In genomic region chr1:234634387-234634786, GRCh38 we compare ENCODE assay signal across 28 cellular contexts. TPM values are rescaled to one million over a fixed set of nuclear protein-coding genes. Genes with fewer than 3 reads are reported as not detected.
A peak's percentile ranks its signal among the peaks of the same experiment; 100 is the strongest.
DNase-seq lines count a peak whose midpoint lies in the region; ATAC-seq, FAIRE-seq and TF ChIP-seq lines count a peak whose summit lies in the region.
"Had no signal": no experiment of that assay in that cellular context is flagged by ENCODE, and none has a peak within 500 bp of the region (broad histone marks: within the 10 kb centered on the region; RNA-seq: fewer than 3 reads in every experiment).

No MANE protein-coding gene starts in this region.

- H4K91ac ChIP-seq in IMR-90 (ENCODE audit: insufficient read depth, low read depth, low read length) = no peak overlapping the region

- BruUV-seq in IMR-90 (replicated peaks; lab: Mats Ljungman, UMichigan) = no TSS peak
- BruUV-seq in K562 (replicated peaks; lab: Mats Ljungman, UMichigan) = no TSS peak

- no peak overlapping the region; a peak in 1 of 4 replicates for H4K8ac ChIP-seq in IMR-90 (ENCODE audit: low read depth in 2 of 2, low read length in 2 of 2)

- H3K79me2 ChIP-seq in K562 (ENCODE audit: control insufficient read depth, insufficient read depth, low read length) = no peaks in the 10 kb centered on the region

- intact Hi-C loops in activated CD4-positive, alpha-beta T cell treated with anti-CD3 and anti-CD28 coated beads for 36 hours (cut with DNase I, micrococcal nuclease) = no loop called here
- intact Hi-C loops in IMR-90 (cut with micrococcal nuclease) = no loop called here
- intact Hi-C loops in K562 (cut with micrococcal nuclease) = no loop called here
- intact Hi-C loops in lower leg skin (cut with DNase I; ENCODE audit: low total_unique reads) = no loop called here

- no peak overlapping the region for H2BK15ac ChIP-seq in IMR-90 (ENCODE audit: low read depth, low read length)

- no peak overlapping the region for H2BK5ac ChIP-seq in IMR-90 (ENCODE audit: low read depth, low read length, poor library complexity, severe bottlenecking)

- no peak overlapping the region for H2AK9ac ChIP-seq in IMR-90 (replicated peaks; ENCODE audit: low read depth, low read length, poor library complexity)

- H4K20me1 ChIP-seq in IMR-90 (ENCODE audit: insufficient read depth, low read length) (no peaks in the 10 kb centered on the region), K562 (replicated peaks; ENCODE audit: control insufficient read depth, insufficient read depth, low read length) (no peaks in the 10 kb centered on the region)
- H4K20me1 ChIP-seq: BLaER1 treated with 17β-estradiol and CSF1 and Interleukin-3, amounts not matched to agents 10 nM and 100 nM had no signal

- H3K4ac ChIP-seq in IMR-90 (ENCODE audit: low read depth, low read length) = no peak overlapping the region; the same call in 1 of the 2 replicates

- WGBS in IMR-90 (ENCODE audit: extremely low coverage in 2 of 2, insufficient read length in 1 of 2), 2 experiments = no CpG with 5 or more reads among the region's 7 CpGs
- 39% methylated on average over 7 of the region's 7 CpGs for WGBS in K562 (ENCODE audit: insufficient coverage, low coverage, missing lambda C conversion rate)
- 95 to 96% methylated on average over 7 of the region's 7 CpGs for WGBS in lower leg skin, 2 donors

- H3K36me3 Mint-ChIP-seq in activated CD4-positive, alpha-beta T cell treated with anti-CD3 and anti-CD28 coated beads for 36 hours (ENCODE audit: low read depth) = no peaks in the 10 kb centered on the region
- no peaks in the 10 kb centered on the region for H3K36me3 Mint-ChIP-seq in activated CD4-positive, alpha-beta T cell treated with anti-CD3 and anti-CD28 coated beads, Interleukin-2, amount 10 ng/mL, durations not matched to agents 7 days and 5 days (ENCODE audit: low read depth)
- no peaks in the 10 kb centered on the region for H3K36me3 Mint-ChIP-seq in stimulated activated memory B cell treated with anti-CD40 and anti-IgM and Interleukin-4, amounts not matched to agents 10 μg/mL and 1 μg/mL and 100 μg/mL, for 72 hours

- H3K9ac ChIP-seq in IMR-90 (ENCODE audit: low read depth, low read length) (no peak overlapping the region), K562 (ENCODE audit: insufficient read depth in 1 of 2, low read depth in 2 of 2, low read length in 2 of 2) (no peak overlapping the region)
- H3K9ac ChIP-seq: BLaER1 treated with 17β-estradiol and CSF1 and Interleukin-3, amounts not matched to agents 10 nM and 100 nM; GM23248 had no signal

- no peak for TF ChIP-seq CTCF in IMR-90 (conservative IDR thresholded peaks at IDR 0.05; ENCODE audit: low read depth, low read length)
- no peak for TF ChIP-seq CTCF in K562 (IDR thresholded peaks at IDR 0.05 in 2 of 3, conservative IDR thresholded peaks at IDR 0.05 in 1 of 3; ENCODE audit: insufficient read depth in 2 of 3, low read depth in 1 of 3, low read length in 3 of 3)
- no peak for TF ChIP-seq CTCF in lower leg skin (IDR thresholded peaks at IDR 0.05)

- H2AFZ ChIP-seq in IMR-90 (replicated peaks; ENCODE audit: low read length, poor library complexity) (no peak overlapping the region), K562 (ENCODE audit: low read depth, low read length) (peak overlapping the region; percentile 46; the same call in 1 of the 2 replicates)
- H2AFZ ChIP-seq: GM23248 had no signal

- H3K9me3 ChIP-seq in IMR-90 (ENCODE audit: control insufficient read depth, insufficient read depth, low read length) = no peaks in the 10 kb centered on the region
- no peaks in the 10 kb centered on the region for H3K9me3 ChIP-seq in K562 (replicated peaks; ENCODE audit: control insufficient read depth, insufficient read depth, low read depth, low read length)
- H3K9me3 ChIP-seq: BE2C had no signal

- H3K4me1 Mint-ChIP-seq in activated CD4-positive, alpha-beta T cell treated with anti-CD3 and anti-CD28 coated beads for 36 hours = no peaks in the 10 kb centered on the region
- H3K4me1 Mint-ChIP-seq in activated CD4-positive, alpha-beta T cell treated with anti-CD3 and anti-CD28 coated beads, Interleukin-2, amount 10 ng/mL, durations not matched to agents 7 days and 5 days = no peaks in the 10 kb centered on the region
- H3K4me1 Mint-ChIP-seq in stimulated activated memory B cell treated with anti-CD40 and anti-IgM and Interleukin-4, amounts not matched to agents 10 μg/mL and 1 μg/mL and 100 μg/mL, for 72 hours = no peaks in the 10 kb centered on the region
- H3K4me1 Mint-ChIP-seq: CD8-positive, alpha-beta memory T cell had no signal

- no peak for FAIRE-seq in K562 (lab: Jason Lieb, UNC)
- FAIRE-seq: A204.1, D721Med, GM12891, GM18507, H1 had no signal

- H3K4me2 ChIP-seq in IMR-90 (ENCODE audit: low read depth, low read length) = no peak overlapping the region
- no peak overlapping the region for H3K4me2 ChIP-seq in K562 (ENCODE audit: insufficient read depth, low read length)
- H3K4me2 ChIP-seq: BLaER1 treated with 17β-estradiol and CSF1 and Interleukin-3, amounts not matched to agents 10 nM and 100 nM had no signal

- no peak for TF ChIP-seq POLR2A in IMR-90 (IDR thresholded peaks at IDR 0.05; ENCODE audit: low read depth, low read length)
- TF ChIP-seq POLR2A in K562 (conservative IDR thresholded peaks at IDR 0.05) = no peak
- no peak for TF ChIP-seq POLR2A in lower leg skin (IDR thresholded peaks at IDR 0.05)

- no peaks in the 10 kb centered on the region for H3K36me3 ChIP-seq in IMR-90 (ENCODE audit: control insufficient read depth, insufficient read depth, low read length)
- no peaks in the 10 kb centered on the region for H3K36me3 ChIP-seq in K562 (ENCODE audit: control insufficient read depth, insufficient read depth, low read length)
- H3K36me3 ChIP-seq: BE2C; BLaER1 treated with 17β-estradiol and CSF1 and Interleukin-3, amounts not matched to agents 10 nM and 100 nM had no signal

- no peak overlapping the region for H3K4me3 ChIP-seq in IMR-90 (ENCODE audit: insufficient read depth, low read depth, low read length)
- H3K4me3 ChIP-seq in K562 = no peak overlapping the region
- no peak overlapping the region for H3K4me3 ChIP-seq in lower leg skin (ENCODE audit: low read depth, poor library complexity, severe bottlenecking)
- H3K4me3 ChIP-seq: BLaER1 treated with 17β-estradiol and CSF1 and Interleukin-3, amounts not matched to agents 10 nM and 100 nM; GM23248 had no signal

- dilution Hi-C loops in IMR-90 (cut with HindIII; ENCODE audit: low sequenced_read_pairs, unreplicated experiment) = no loop called here

- H3K27ac Mint-ChIP-seq in activated CD4-positive, alpha-beta T cell treated with anti-CD3 and anti-CD28 coated beads for 36 hours = no peak overlapping the region
- H3K27ac Mint-ChIP-seq in activated CD4-positive, alpha-beta T cell treated with anti-CD3 and anti-CD28 coated beads, Interleukin-2, amount 10 ng/mL, durations not matched to agents 7 days and 5 days = no peak overlapping the region
- H3K27ac Mint-ChIP-seq in stimulated activated memory B cell treated with anti-CD40 and anti-IgM and Interleukin-4, amounts not matched to agents 10 μg/mL and 1 μg/mL and 100 μg/mL, for 72 hours = peak overlapping the region; percentile 2
- H3K27ac Mint-ChIP-seq: CD14-positive monocyte; CD4-positive, alpha-beta T cell had no signal

- no peak overlapping the region for H3K4me3 Mint-ChIP-seq in activated CD4-positive, alpha-beta T cell treated with anti-CD3 and anti-CD28 coated beads for 36 hours
- no peak overlapping the region for H3K4me3 Mint-ChIP-seq in activated CD4-positive, alpha-beta T cell treated with anti-CD3 and anti-CD28 coated beads, Interleukin-2, amount 10 ng/mL, durations not matched to agents 7 days and 5 days
- no peak overlapping the region for H3K4me3 Mint-ChIP-seq in stimulated activated memory B cell treated with anti-CD40 and anti-IgM and Interleukin-4, amounts not matched to agents 10 μg/mL and 1 μg/mL and 100 μg/mL, for 72 hours
- H3K4me3 Mint-ChIP-seq: CD14-positive monocyte; CD4-positive, alpha-beta T cell; CD8-positive, alpha-beta memory T cell had no signal

- DNase-seq in activated CD4-positive, alpha-beta T cell treated with anti-CD3 and anti-CD28 coated beads for 36 hours = no peak
- no peak for DNase-seq in activated CD4-positive, alpha-beta T cell treated with anti-CD3 and anti-CD28 coated beads, Interleukin-2, amount 10 ng/mL, durations not matched to agents 7 days and 5 days
- DNase-seq in IMR-90 (no peak), K562 (ENCODE audit: extremely low read depth in 1 of 4, low spot score in 3 of 4) (no peak), lower leg skin (ENCODE audit: low spot score in 2 of 2) (no peak)
- no peak for DNase-seq in stimulated activated CD4-positive, alpha-beta T cell treated with anti-CD3 and anti-CD28 coated beads, Interleukin-2, amount 100 ng/mL, for 24 hours
- DNase-seq: ACHN; AML-193; BE2C; CD4-positive, alpha-beta T cell; CD8-positive, alpha-beta memory T cell; DMS 273 treated with DMSO at 0.1 percent for 48 hours; DMS79; EL; GDM1; GM23248; H7; HCEC 1CT had no signal

- peak overlapping the region; percentile 70; the same call in 1 of the 2 replicates for H2AK5ac ChIP-seq in IMR-90 (ENCODE audit: low read depth, low read length)

- H2BK20ac ChIP-seq in IMR-90 (ENCODE audit: low read depth, low read length) = no peak overlapping the region

- H3K56ac ChIP-seq in IMR-90 (ENCODE audit: extremely low read depth, insufficient read depth, low read length) = no peak overlapping the region

- H3K27me3 ChIP-seq in IMR-90 (ENCODE audit: control insufficient read depth, insufficient read depth, low read length) = no peaks in the 10 kb centered on the region
- H3K27me3 ChIP-seq in K562 (ENCODE audit: control insufficient read depth in 2 of 2, insufficient read depth in 2 of 2, low read length in 2 of 2) = no peaks in the 10 kb centered on the region; a peak in 1 of 5 replicates
- H3K27me3 ChIP-seq: BE2C; BLaER1 treated with 17β-estradiol and CSF1 and Interleukin-3, amounts not matched to agents 10 nM and 100 nM had no signal

- H3K79me1 ChIP-seq in IMR-90 (ENCODE audit: low read depth in 1 of 2, low read length in 2 of 2) = no peaks in the 10 kb centered on the region

- H3K9me3 Mint-ChIP-seq in activated CD4-positive, alpha-beta T cell treated with anti-CD3 and anti-CD28 coated beads for 36 hours (ENCODE audit: low read depth) = no peaks in the 10 kb centered on the region
- peaks cover 7% of the 10 kb centered on the region for H3K9me3 Mint-ChIP-seq in activated CD4-positive, alpha-beta T cell treated with anti-CD3 and anti-CD28 coated beads, Interleukin-2, amount 10 ng/mL, durations not matched to agents 7 days and 5 days
- no peaks in the 10 kb centered on the region for H3K9me3 Mint-ChIP-seq in stimulated activated memory B cell treated with anti-CD40 and anti-IgM and Interleukin-4, amounts not matched to agents 10 μg/mL and 1 μg/mL and 100 μg/mL, for 72 hours
- H3K9me3 Mint-ChIP-seq: CD4-positive, alpha-beta T cell; CD8-positive, alpha-beta memory T cell had no signal

- H3K18ac ChIP-seq in IMR-90 (ENCODE audit: low read depth, low read length) = no peak overlapping the region

- H3K23ac ChIP-seq in IMR-90 (ENCODE audit: low read depth, low read length) = no peak overlapping the region

- H4K5ac ChIP-seq in IMR-90 (ENCODE audit: low read depth, low read length) = peak overlapping the region; percentile 4; the same call in 1 of the 2 replicates

- CTCF ChIA-PET in activated CD4-positive, alpha-beta T cell treated with anti-CD3 and anti-CD28 coated beads for 36 hours (lab: Charles Lee) = no interaction called here
- CTCF ChIA-PET in activated CD4-positive, alpha-beta T cell treated with anti-CD3 and anti-CD28 coated beads, Interleukin-2, amount 10 ng/mL, durations not matched to agents 7 days and 5 days (lab: Charles Lee) = no interaction called here
- CTCF ChIA-PET in IMR-90 (lab: Yijun Ruan, JAX) = interaction anchor here (1.0 kb wide), 1 partner anchor 13 kb away, joined by 3 read pairs; no protein-coding TSS in a partner anchor
- CTCF ChIA-PET in K562 (lab: Yijun Ruan, JAX; ENCODE audit: low intra/inter-chr PET ratio) = no interaction called here

- POLR2A ChIA-PET in activated CD4-positive, alpha-beta T cell treated with anti-CD3 and anti-CD28 coated beads for 36 hours (lab: Charles Lee) = no interaction called here
- POLR2A ChIA-PET in activated CD4-positive, alpha-beta T cell treated with anti-CD3 and anti-CD28 coated beads, Interleukin-2, amount 10 ng/mL, durations not matched to agents 7 days and 5 days (lab: Charles Lee) = no interaction called here
- POLR2A ChIA-PET in IMR-90 (lab: Charles Lee; ENCODE audit: unreplicated experiment) (no interaction called here), K562 (lab: Yijun Ruan, JAX) (interaction anchor here (1.7 kb wide), 1 partner anchor 21 kb away, joined by 6 read pairs; no protein-coding TSS in a partner anchor)

- TF ChIP-seq RAD21 in IMR-90 (IDR thresholded peaks at IDR 0.05; ENCODE audit: low read length) (no peak), K562 (CRISPR knock-in tag; conservative IDR thresholded peaks at IDR 0.05 in 1 of 2, IDR thresholded peaks at IDR 0.05 in 1 of 2) (no peak)

- H2BK120ac ChIP-seq in IMR-90 (ENCODE audit: low read depth, low read length) = no peak overlapping the region

- H3K4me1 ChIP-seq in IMR-90 (ENCODE audit: control insufficient read depth, insufficient read depth, low read length) (peaks cover 2% of the 10 kb centered on the region; the same call in 1 of the 2 replicates), K562 (replicated peaks in 1 of 2; ENCODE audit: control insufficient read depth in 2 of 2, insufficient read depth in 2 of 2, low read length in 2 of 2) (no peaks in the 10 kb centered on the region)

- H3K27me3 Mint-ChIP-seq in activated CD4-positive, alpha-beta T cell treated with anti-CD3 and anti-CD28 coated beads for 36 hours = no peaks in the 10 kb centered on the region
- no peaks in the 10 kb centered on the region for H3K27me3 Mint-ChIP-seq in activated CD4-positive, alpha-beta T cell treated with anti-CD3 and anti-CD28 coated beads, Interleukin-2, amount 10 ng/mL, durations not matched to agents 7 days and 5 days
- no peaks in the 10 kb centered on the region for H3K27me3 Mint-ChIP-seq in stimulated activated memory B cell treated with anti-CD40 and anti-IgM and Interleukin-4, amounts not matched to agents 10 μg/mL and 1 μg/mL and 100 μg/mL, for 72 hours
- H3K27me3 Mint-ChIP-seq: CD4-positive, alpha-beta T cell had no signal

- H3K9me1 ChIP-seq in IMR-90 (ENCODE audit: insufficient read depth, low read length) (no peaks in the 10 kb centered on the region; the same call in none of the 2 replicates), K562 (ENCODE audit: control insufficient read depth, insufficient read depth, low read length) (no peaks in the 10 kb centered on the region)

- H3K27ac ChIP-seq in IMR-90 (ENCODE audit: insufficient read depth, low read length) (no peak overlapping the region), K562 (ENCODE audit: extremely low read depth, low read depth, low read length) (no peak overlapping the region)
- H3K27ac ChIP-seq: 22Rv1; BLaER1 treated with 17β-estradiol and CSF1 and Interleukin-3, amounts not matched to agents 10 nM and 100 nM; GM23248 had no signal

- TF ChIP-seq EP300 in K562 (IDR thresholded peaks at IDR 0.05; ENCODE audit: low read length) = no peak

- peak; percentile 26 for ATAC-seq in activated CD4-positive, alpha-beta T cell treated with anti-CD3 and anti-CD28 coated beads for 36 hours
- ATAC-seq in IMR-90 (ENCODE audit: low read depth) (no peak), K562 (peak; percentile 33; the same call in 1 of the 3 replicates), GM21717 (IDR thresholded peaks at IDR 0.05; ENCODE audit: unreplicated experiment) (no peak)
- no peak for ATAC-seq in stimulated activated memory B cell treated with anti-CD40 and anti-IgM and Interleukin-4, amounts not matched to agents 10 μg/mL and 1 μg/mL and 100 μg/mL, for 72 hours

- in situ Hi-C loops in IMR-90 (cut with MboI; ENCODE audit: low sequenced_read_pairs) = no loop called here
- in situ Hi-C loops in K562 (cut with MboI) = no loop called here

- H3K14ac ChIP-seq in IMR-90 (replicated peaks; ENCODE audit: low read depth, low read length) = no peak overlapping the region

RNA-seq across cellular contexts. Expression of gene IRF2BP2, which starts 24.4 kb away (rescaled TPM):
- 100 to 1,000 TPM; 132 to 200 TPM for total RNA-seq in activated CD4-positive, alpha-beta T cell treated with anti-CD3 and anti-CD28 coated beads for 36 hours
- total RNA-seq in activated CD4-positive, alpha-beta T cell treated with anti-CD3 and anti-CD28 coated beads, Interleukin-2, amount 10 ng/mL, durations not matched to agents 7 days and 5 days = 10 to 100 TPM; 83.0 to 95.0 TPM
- total RNA-seq in IMR-90 (2012; rRNA removed) (37.2 and 47.0 TPM in 2 replicates), K562 (2014; rRNA removed) (24.4 and 38.8 TPM in 2 replicates), K562 (2014; rRNA removed; fragmentation: Illumina TruSeq; extraction: Trizol) (18.4 and 22.1 TPM in 2 replicates), K562 (2015; rRNA removed; fragmentation: Illumina TruSeq; extraction: Trizol) (35.3 and 39.1 TPM in 2 replicates), K562 (2021) (68.4 and 68.6 TPM in 2 replicates), lower leg skin (100 to 1,000 TPM; 121 to 149 (median 137) TPM)
- polyA plus RNA-seq in IMR-90 (2012; rRNA removed) (56.5 and 66.6 TPM in 2 replicates), K562 (2011; rRNA removed) (7.7 and 18.0 TPM in 2 replicates), K562 (2014; fragmentation: Illumina TruSeq; extraction: Trizol) (47.0 and 60.0 TPM in 2 replicates), K562 (2014; fragmentation: Nextera tagmentation; extraction: Ambion mirVana) (10 to 100 TPM; 11.4 to 18.2 TPM), K562 (2014; rRNA removed) (19.0 and 30.4 TPM in 2 replicates)
- polyA plus RNA-seq in IMR-90 (2012; cell fraction: cytosol; rRNA removed) = 12.6 and 82.3 TPM in 2 replicates
- 216 and 242 TPM in 2 replicates for polyA plus RNA-seq in IMR-90 (2012; cell fraction: nucleus; rRNA removed; ENCODE audit: low replicate concordance)
- total RNA-seq in K562 (2011; cell fraction: chromatin; rRNA removed; ENCODE audit: low replicate concordance) = 23.6 and 29.2 TPM in 2 replicates
- 17.0 and 26.0 TPM in 2 replicates for total RNA-seq in K562 (2011; cell fraction: nucleolus; rRNA removed)
- 17.2 and 26.8 TPM in 2 replicates for total RNA-seq in K562 (2011; cell fraction: nucleoplasm; rRNA removed)
- polyA plus RNA-seq in K562 (2011; cell fraction: cytosol; rRNA removed) = 12.4 and 22.0 TPM in 2 replicates
- 73.6 and 97.0 TPM in 2 replicates for polyA plus RNA-seq in K562 (2011; cell fraction: nucleus; rRNA removed)
- 38.3 and 116 TPM in 2 replicates for polyA plus RNA-seq in K562 (2012)
- polyA minus RNA-seq in K562 (2011; rRNA and poly(A)+ RNA removed) = 10.8 and 16.9 TPM in 2 replicates
- 43.5 and 61.6 TPM in 2 replicates for polyA minus RNA-seq in K562 (2011; cell fraction: cytosol; rRNA and poly(A)+ RNA removed)
- 22.5 and 41.3 TPM in 2 replicates for polyA minus RNA-seq in K562 (2011; cell fraction: nucleus; rRNA and poly(A)+ RNA removed)

Comparison
In these comparisons a context has a peak if more than half of its experiments do, and no peak if none do; other contexts are left out.
1. ATAC-seq: peak in activated CD4-positive, alpha-beta T cell treated with anti-CD3 and anti-CD28 coated beads for 36 hours (single experiment) and K562 (single experiment); none in IMR-90 (single experiment), stimulated activated memory B cell treated with anti-CD40 and anti-IgM and Interleukin-4, amounts not matched to agents 10 μg/mL and 1 μg/mL and 100 μg/mL, for 72 hours (single experiment) and GM21717 (single experiment).